In genomic region chr7:39948375-39948774, GRCh38 we compare ENCODE assay signal across 8 cellular contexts. TPM values are rescaled to one million over a fixed set of nuclear protein-coding genes. Genes with fewer than 3 reads are reported as not detected.
DNase-seq lines count a peak whose midpoint lies in the region; ATAC-seq and TF ChIP-seq lines count a peak whose summit lies in the region.

No MANE protein-coding gene starts in this region.

- no peaks in the 10 kb centered on the region for H3K36me3 ChIP-seq in GM06990 (ENCODE audit: control insufficient read depth, insufficient read depth, low read length)
- peaks cover 3% of the 10 kb centered on the region for H3K36me3 ChIP-seq in Panc1 (ENCODE audit: control insufficient read depth, insufficient read depth, low read length)
- H3K36me3 ChIP-seq in colonic mucosa = no peaks in the 10 kb centered on the region

- intact Hi-C loops in Panc1 (cut with micrococcal nuclease; ENCODE audit: unreplicated experiment) (no loop called here), colonic mucosa (cut with DNase I) (no loop called here)

- no peak for ATAC-seq in Panc1
- ATAC-seq in naive thymus-derived CD8-positive, alpha-beta T cell = no peak
- ATAC-seq in HG02610 (IDR thresholded peaks at IDR 0.05; ENCODE audit: unreplicated experiment) = no peak
- no peak for ATAC-seq in GM18520 (IDR thresholded peaks at IDR 0.05; ENCODE audit: unreplicated experiment)

- TF ChIP-seq CTCF in GM06990 (IDR thresholded peaks at IDR 0.05; ENCODE audit: insufficient read depth, low read length, poor library complexity, severe bottlenecking) = no peak
- no peak for TF ChIP-seq CTCF in Panc1 (IDR thresholded peaks at IDR 0.05)
- no peak for TF ChIP-seq CTCF in colonic mucosa (IDR thresholded peaks at IDR 0.05)

- peak overlapping the region; percentile 81 to 99 (median 96) for H3K4me3 Mint-ChIP-seq in naive thymus-derived CD8-positive, alpha-beta T cell

- no peaks in the 10 kb centered on the region for H3K9me3 ChIP-seq in Panc1 (ENCODE audit: control insufficient read depth, insufficient read depth, low read depth, low read length)
- H3K9me3 ChIP-seq in colonic mucosa = no peaks in the 10 kb centered on the region

- H3K27me3 ChIP-seq in GM06990 (replicated peaks; ENCODE audit: control insufficient read depth, insufficient read depth, low read length) = no peaks in the 10 kb centered on the region
- no peaks in the 10 kb centered on the region for H3K27me3 ChIP-seq in Panc1 (ENCODE audit: control insufficient read depth, insufficient read depth, low read length)
- H3K27me3 ChIP-seq in colonic mucosa = no peaks in the 10 kb centered on the region

- in situ Hi-C loops in Panc1 (cut with HindIII; ENCODE audit: low pct_unique_long_range_greater_than_20kb, low sequenced_read_pairs) = no loop called here

- CTCF ChIA-PET in Panc1 (lab: Charles Lee) = interaction anchor here (0.6 kb wide), 1 partner anchor 11 kb away, joined by 3 read pairs; no protein-coding TSS in a partner anchor

- H3K4me3 ChIP-seq in GM06990 (replicated peaks; ENCODE audit: low read depth, low read length) (peak overlapping the region; percentile 91), Panc1 (ENCODE audit: low read depth in 2 of 2, low read length in 2 of 2) (peak overlapping the region; percentile 97 to 98), colonic mucosa (peak overlapping the region; percentile 93)

- H3K27ac ChIP-seq in Panc1 (ENCODE audit: low read length) = peak overlapping the region; percentile 99
- H3K27ac ChIP-seq in colonic mucosa = peak overlapping the region; percentile 100

- H3K4me1 ChIP-seq in Panc1 (ENCODE audit: control insufficient read depth, insufficient read depth, low read length) (peaks cover 7% of the 10 kb centered on the region), colonic mucosa (no peaks in the 10 kb centered on the region)

- peaks cover 23 to 38% (median 31%) of the 10 kb centered on the region in 4 donors for H3K4me1 Mint-ChIP-seq in naive thymus-derived CD8-positive, alpha-beta T cell

- POLR2A ChIA-PET in Panc1 (lab: Charles Lee) = interaction anchor here (0.6 to 0.7 kb wide), 3 partner anchors 33 to 135 kb away, joined by 6 to 10 read pairs (median 8); no protein-coding TSS in a partner anchor
- POLR2A ChIA-PET in naive thymus-derived CD8-positive, alpha-beta T cell (lab: Charles Lee) = interaction anchor here (0.6 to 6.2 kb wide), 15 partner anchors 8 to 215 kb away, joined by 3 to 43 read pairs (median 7); partner anchors contain the start of genes MPLKIP and SUGCT

- H3K9me3 Mint-ChIP-seq in naive thymus-derived CD8-positive, alpha-beta T cell = peaks cover 0 to 2% (median 0%) of the 10 kb centered on the region in 9 donors

- no peaks in the 10 kb centered on the region for H3K27me3 Mint-ChIP-seq in naive thymus-derived CD8-positive, alpha-beta T cell

- peak; percentile 26 for DNase-seq in GM06990 (ENCODE audit: extremely low read depth, insufficient read length)
- DNase-seq in Panc1 (ENCODE audit: low read depth, low spot score) = no peak
- DNase-seq in colonic mucosa = no peak
- DNase-seq in naive thymus-derived CD8-positive, alpha-beta T cell = peak in 1 of 10 donors; percentile 15
- no peak for DNase-seq in activated CD4-positive, CD25-positive, alpha-beta regulatory T cell (lab: John Stamatoyannopoulos, UW)
- no peak for DNase-seq in NCI-H345 treated with DMSO at 0.1 percent for 48 hours (lab: John Stamatoyannopoulos, UW; ENCODE audit: unreplicated experiment)

- BruUV-seq in Panc1 (replicated peaks; lab: Mats Ljungman, UMichigan) = no TSS peak

- peak overlapping the region; percentile 81 to 99 for H3K9ac ChIP-seq in colonic mucosa (ENCODE audit: low read depth in 2 of 2, low read length in 2 of 2)

- H3K27ac Mint-ChIP-seq in naive thymus-derived CD8-positive, alpha-beta T cell = peak overlapping the region; percentile 98 to 100 (median 100)

- H3K36me3 Mint-ChIP-seq in naive thymus-derived CD8-positive, alpha-beta T cell = no peaks in the 10 kb centered on the region

RNA-seq across cellular contexts. Expression of gene CDK13, which starts 1.7 kb away (rescaled TPM):
- total RNA-seq in Panc1 (2021; ENCODE audit: unreplicated experiment) = 52.0 TPM
- 26.2 TPM for polyA plus RNA-seq in Panc1 (2012; ENCODE audit: insufficient read length)
- total RNA-seq in colonic mucosa = 10 to 100 TPM; 42.3 to 45.2 TPM
- 100 to 1,000 TPM; 100 to 102 TPM for total RNA-seq in naive thymus-derived CD8-positive, alpha-beta T cell
- 10 to 100 TPM; 26.1 to 38.0 (median 33.6) TPM for polyA plus RNA-seq in naive thymus-derived CD8-positive, alpha-beta T cell
